In genomic region chr1:19374402-19374801, GRCh38 we compare ENCODE assay signal across 9 cellular contexts.
DNase-seq lines count a peak whose midpoint lies in the region; ATAC-seq and TF ChIP-seq lines count a peak whose summit lies in the region.
"Had no signal": no experiment of that assay in that cellular context is flagged by ENCODE, and none has a peak within 500 bp of the region (broad histone marks: within the 10 kb centered on the region; RNA-seq: fewer than 3 reads in every experiment).

No MANE protein-coding gene starts in this region.

- peak; percentile 20 for DNase-seq in NCI-H748 (lab: John Stamatoyannopoulos, UW; ENCODE audit: unreplicated experiment)
- no peak for DNase-seq in NCI-H748 treated with DMSO at 0.1 percent for 48 hours (lab: John Stamatoyannopoulos, UW)
- DNase-seq in NCI-H510A treated with DMSO at 0.1 percent for 48 hours (lab: John Stamatoyannopoulos, UW), result peak; percentile 79
- no peak for DNase-seq in epithelial cell of esophagus (ENCODE audit: low read depth)
- no peak for DNase-seq in H4 (ENCODE audit: low spot score)
- no peak for DNase-seq in NCI-H446 treated with DMSO at 0.1 percent for 48 hours (lab: John Stamatoyannopoulos, UW)
- DNase-seq: C1 segment of cervical spinal cord had no signal

- TF ChIP-seq CTCF in epithelial cell of esophagus (IDR thresholded peaks at IDR 0.05; ENCODE audit: insufficient read depth, low read depth, low read length, missing control alignments), result peak; percentile 53

- H3K27ac ChIP-seq in skin epidermis, result peak overlapping the region in 18 of 21 experiments; percentile 3 to 86 (median 70)

- ATAC-seq in GM19328 (IDR thresholded peaks at IDR 0.05; ENCODE audit: unreplicated experiment), result no peak

- H3K4me3 ChIP-seq in epithelial cell of esophagus (ENCODE audit: low read length) (no peak overlapping the region), skin epidermis (no peak overlapping the region)

Comparison
In these comparisons a context has a peak if more than half of its experiments do, and no peak if none do; other contexts are left out.
1. DNase-seq: peak in NCI-H748 (single experiment) and NCI-H510A treated with DMSO at 0.1 percent for 48 hours (single experiment); none in NCI-H748 treated with DMSO at 0.1 percent for 48 hours (single experiment), epithelial cell of esophagus (single experiment), H4 (single experiment) and NCI-H446 treated with DMSO at 0.1 percent for 48 hours (single experiment).